Comparison of ENCODE assay signal across 8 cellular contexts in the genomic region with DNA sequence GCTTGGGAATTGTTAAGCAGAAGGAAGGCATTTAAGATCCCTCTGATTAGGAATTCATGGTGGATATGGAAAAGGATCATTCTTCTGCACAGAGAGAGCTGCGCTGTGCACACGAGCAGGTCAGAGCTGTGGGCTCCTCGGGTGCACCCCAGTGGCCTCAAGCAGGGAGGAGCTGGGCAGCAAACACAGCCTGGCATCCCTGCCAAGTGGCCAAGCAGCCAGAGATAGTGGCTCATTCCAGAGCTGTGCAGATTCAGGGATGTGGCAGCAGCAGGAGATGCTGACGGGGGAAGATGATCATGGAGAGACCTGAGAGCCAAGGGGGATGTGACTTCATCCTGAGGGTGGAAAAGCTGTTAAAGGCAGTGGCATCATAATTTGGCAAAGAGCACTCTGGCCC.
"Had no signal": no experiment of that assay in that cellular context is flagged by ENCODE, and none has a peak within 500 bp of the region (broad histone marks: within the 10 kb centered on the region; RNA-seq: fewer than 3 reads in every experiment).

No MANE protein-coding gene starts in this region.

- H3K4me3 Mint-ChIP-seq: HFFc6 had no signal

- DNase-seq: GOT3, H7, HFFc6, IMR-90, KG1 had no signal

- H3K9me3 Mint-ChIP-seq: HFFc6 had no signal

- H3K4me1 ChIP-seq: HAP-1 had no signal

- H3K36me3 ChIP-seq: HAP-1 had no signal

- ATAC-seq: HCT116, K562 had no signal

- H3K4me3 ChIP-seq: HAP-1, K562 had no signal

- H3K27ac Mint-ChIP-seq: HFFc6 had no signal
